In genomic region chr9:16964228-16964627, GRCh38 we compare ENCODE assay signal across 16 cellular contexts.
DNase-seq lines count a peak whose midpoint lies in the region; ATAC-seq and TF ChIP-seq lines count a peak whose summit lies in the region.
"Had no signal": no experiment of that assay in that cellular context is flagged by ENCODE, and none has a peak within 500 bp of the region (broad histone marks: within the 10 kb centered on the region; RNA-seq: fewer than 3 reads in every experiment).

No MANE protein-coding gene starts in this region.

- no peak overlapping the region for H3K4me3 Mint-ChIP-seq in Calu3 (ENCODE audit: low read depth, unreplicated experiment)
- H3K4me3 Mint-ChIP-seq in activated T-cell treated with anti-CD3 and anti-CD28 coated beads, Interleukin-2, amount 50 U/mL, for 72 hours = no peak overlapping the region
- H3K4me3 Mint-ChIP-seq: activated T-helper 1 cell treated with anti-CD3 and anti-CD28 coated beads, Interleukin-12 subunit alpha, Interleukin-12 subunit beta, Interleukin-2, Interleukin-4 antibody, amounts not matched to agents 30 ng/mL and 10 ng/mL and 1 ng/mL, durations not matched to agents 14 hours and 24 hours and 36 hours had no signal

- ATAC-seq in GM21367 (IDR thresholded peaks at IDR 0.05; ENCODE audit: unreplicated experiment) (no peak), GM21737 (IDR thresholded peaks at IDR 0.05; ENCODE audit: unreplicated experiment) (no peak)
- ATAC-seq in activated T-cell treated with anti-CD3 and anti-CD28 coated beads, Interleukin-2, amount 50 U/mL, for 72 hours (replicated peaks in 1 of 2) = no peak
- ATAC-seq: body of pancreas had no signal

- peak; percentile 66 for DNase-seq in AG08395 (ENCODE audit: low spot score)
- peak; percentile 99 for DNase-seq in HS-5 (ENCODE audit: low read depth)
- peak; percentile 99 for DNase-seq in astrocyte of the spinal cord (ENCODE audit: low read depth, low spot score)
- peak; percentile 99 for DNase-seq in iris pigment epithelial cell (ENCODE audit: low read depth)
- no peak for DNase-seq in Calu3
- DNase-seq in activated T-cell treated with anti-CD3 and anti-CD28 coated beads, Interleukin-2, amount 50 U/mL, for 72 hours = no peak
- DNase-seq: activated CD4-positive, alpha-beta T cell treated with anti-CD3 and anti-CD28 coated beads for 4 hours; body of pancreas; NCI-H2081; stimulated activated CD4-positive, alpha-beta T cell treated with anti-CD3 and anti-CD28 coated beads, Interleukin-4, amount 100 ng/mL, for 4 hours; stimulated activated naive CD4-positive, alpha-beta T cell treated with Interleukin-2 at 50 U/mL for 16 hours had no signal

- H3K27ac Mint-ChIP-seq in Calu3 (ENCODE audit: unreplicated experiment) = no peak overlapping the region
- H3K27ac Mint-ChIP-seq in activated T-cell treated with anti-CD3 and anti-CD28 coated beads, Interleukin-2, amount 50 U/mL, for 72 hours = no peak overlapping the region
- H3K27ac Mint-ChIP-seq: activated T-helper 1 cell treated with anti-CD3 and anti-CD28 coated beads, Interleukin-12 subunit alpha, Interleukin-12 subunit beta, Interleukin-2, Interleukin-4 antibody, amounts not matched to agents 30 ng/mL and 10 ng/mL and 1 ng/mL, durations not matched to agents 14 hours and 24 hours and 36 hours had no signal

- H3K4me1 Mint-ChIP-seq in Calu3 (ENCODE audit: low read depth, unreplicated experiment) = no peaks in the 10 kb centered on the region
- no peaks in the 10 kb centered on the region for H3K4me1 Mint-ChIP-seq in activated T-cell treated with anti-CD3 and anti-CD28 coated beads, Interleukin-2, amount 50 U/mL, for 72 hours (ENCODE audit: low read depth)

- in situ Hi-C loops in astrocyte of the spinal cord (cut with HindIII; ENCODE audit: low sequenced_read_pairs) = no loop called here

- no peak overlapping the region for H3K4me3 ChIP-seq in astrocyte of the spinal cord (ENCODE audit: low read depth, low read length)
- H3K4me3 ChIP-seq: BLaER1, body of pancreas, prostate gland had no signal

- TF ChIP-seq CTCF in astrocyte of the spinal cord (IDR thresholded peaks at IDR 0.05; ENCODE audit: low read depth, low read length) = no peak
- no peak for TF ChIP-seq CTCF in Calu3 (IDR thresholded peaks at IDR 0.05; ENCODE audit: unreplicated experiment)

- BruUV-seq in Calu3 (replicated peaks; lab: Mats Ljungman, UMichigan) = no TSS peak

- H3K36me3 Mint-ChIP-seq in Calu3 (ENCODE audit: insufficient read depth, unreplicated experiment) = no peaks in the 10 kb centered on the region
- peaks cover 0 to 5% of the 10 kb centered on the region in 2 donors for H3K36me3 Mint-ChIP-seq in activated T-cell treated with anti-CD3 and anti-CD28 coated beads, Interleukin-2, amount 50 U/mL, for 72 hours (ENCODE audit: insufficient read depth in 2 of 2)

- H3K27me3 Mint-ChIP-seq in Calu3 (ENCODE audit: unreplicated experiment) = no peaks in the 10 kb centered on the region
- no peaks in the 10 kb centered on the region for H3K27me3 Mint-ChIP-seq in activated T-cell treated with anti-CD3 and anti-CD28 coated beads, Interleukin-2, amount 50 U/mL, for 72 hours (ENCODE audit: low read depth)

- intact Hi-C loops in Calu3 (cut with micrococcal nuclease; ENCODE audit: unreplicated experiment) = no loop called here

- CTCF ChIA-PET in Calu3 (lab: Charles Lee) = no interaction called here

- no peaks in the 10 kb centered on the region for H3K9me3 Mint-ChIP-seq in Calu3 (ENCODE audit: low read depth, unreplicated experiment)
- H3K9me3 Mint-ChIP-seq in activated T-cell treated with anti-CD3 and anti-CD28 coated beads, Interleukin-2, amount 50 U/mL, for 72 hours = peaks cover 9 to 14% of the 10 kb centered on the region in 2 donors

Comparison
In these comparisons a context has a peak if more than half of its experiments do, and no peak if none do; other contexts are left out.
1. DNase-seq: peak in AG08395 (single experiment), HS-5 (single experiment), astrocyte of the spinal cord (single experiment) and iris pigment epithelial cell (single experiment); none in Calu3 (single experiment) and activated T-cell treated with anti-CD3 and anti-CD28 coated beads, Interleukin-2, amount 50 U/mL, for 72 hours (0 of 2).